10 cellular contexts compared by ENCODE assay signal in genomic region chr18:76589309-76589708, GRCh38.
A peak's percentile ranks its signal among the peaks of the same experiment; 100 is the strongest.
DNase-seq lines count a peak whose midpoint lies in the region; ATAC-seq and TF ChIP-seq lines count a peak whose summit lies in the region.
"Had no signal": no experiment of that assay in that cellular context is flagged by ENCODE, and none has a peak within 500 bp of the region (broad histone marks: within the 10 kb centered on the region; RNA-seq: fewer than 3 reads in every experiment).

No MANE protein-coding gene starts in this region.

- no peak overlapping the region for H3K27ac ChIP-seq in HUES6 (ENCODE audit: low read depth, low read length)
- H3K27ac ChIP-seq in hepatocyte: peak overlapping the region; percentile 32
- H3K27ac ChIP-seq: RWPE1 had no signal

- peaks cover 2% of the 10 kb centered on the region; the same call in 1 of the 2 replicates for H3K9me3 ChIP-seq in HUES6 (ENCODE audit: control insufficient read depth, insufficient read depth, low read depth, low read length)
- no peaks in the 10 kb centered on the region for H3K9me3 ChIP-seq in hepatocyte (ENCODE audit: low read depth)
- no peaks in the 10 kb centered on the region for H3K9me3 ChIP-seq in skeletal muscle satellite cell (replicated peaks; ENCODE audit: low read length)

- H3K27me3 ChIP-seq in HUES6 (ENCODE audit: control insufficient read depth, insufficient read depth, low read length) (no peaks in the 10 kb centered on the region), hepatocyte (no peaks in the 10 kb centered on the region), skeletal muscle satellite cell (ENCODE audit: control insufficient read depth, insufficient read depth, low read length) (peaks cover 36% of the 10 kb centered on the region)

- no peak for TF ChIP-seq CTCF in hepatocyte (IDR thresholded peaks at IDR 0.05; ENCODE audit: poor library complexity)

- no peaks in the 10 kb centered on the region for H3K79me2 ChIP-seq in hepatocyte

- no peaks in the 10 kb centered on the region for H3K9me2 ChIP-seq in hepatocyte (replicated peaks; ENCODE audit: insufficient read depth)

- 55% methylated on average over 1 of the region's 1 CpG for WGBS in hepatocyte (ENCODE audit: low lambda C conversion rate, missing lambda C conversion rate)

- no peaks in the 10 kb centered on the region for H3K36me3 ChIP-seq in HUES6 (ENCODE audit: control insufficient read depth, insufficient read depth, low read length)
- no peaks in the 10 kb centered on the region for H3K36me3 ChIP-seq in hepatocyte (replicated peaks; ENCODE audit: insufficient read depth, low read depth)
- no peaks in the 10 kb centered on the region for H3K36me3 ChIP-seq in skeletal muscle satellite cell (ENCODE audit: insufficient read depth, low read length)

- H2AFZ ChIP-seq in hepatocyte: peak overlapping the region; percentile 85

- H3K4me2 ChIP-seq in hepatocyte (peak overlapping the region; percentile 76), skeletal muscle satellite cell (ENCODE audit: low read length) (peak overlapping the region; percentile 73)

- H3K9ac ChIP-seq in HUES6 (ENCODE audit: low read length): no peak overlapping the region
- H3K9ac ChIP-seq in skeletal muscle satellite cell (ENCODE audit: low read depth, low read length): no peak overlapping the region

- DNase-seq in NOMO-1 (lab: John Stamatoyannopoulos, UW; ENCODE audit: unreplicated experiment in 2 of 2) (peak; percentile 51 to 77), hepatocyte (ENCODE audit: low spot score) (no peak), activated gamma-delta T cell (lab: John Stamatoyannopoulos, UW) (no peak)
- DNase-seq: DMS 273 treated with DMSO at 0.1 percent for 48 hours, NCI-H2171 had no signal

- H4K20me1 ChIP-seq in hepatocyte (ENCODE audit: insufficient read depth, poor library complexity, severe bottlenecking): no peaks in the 10 kb centered on the region

- H3K4me3 ChIP-seq in HUES6 (ENCODE audit: low read depth, low read length): peak overlapping the region; percentile 39; the same call in 1 of the 2 replicates
- no peak overlapping the region for H3K4me3 ChIP-seq in hepatocyte
- no peak overlapping the region for H3K4me3 ChIP-seq in skeletal muscle satellite cell (ENCODE audit: low read length)

- no peak for ATAC-seq in GM21723 (IDR thresholded peaks at IDR 0.05; ENCODE audit: unreplicated experiment)
- no peak for ATAC-seq in HG03135 (IDR thresholded peaks at IDR 0.05; ENCODE audit: unreplicated experiment)

- H3K4me1 ChIP-seq in HUES6 (ENCODE audit: control insufficient read depth, insufficient read depth, low read length) (peaks cover 30% of the 10 kb centered on the region), hepatocyte (ENCODE audit: insufficient read depth) (peaks cover 10% of the 10 kb centered on the region), skeletal muscle satellite cell (ENCODE audit: control insufficient read depth, insufficient read depth, low read length) (no peaks in the 10 kb centered on the region)

Comparison
In these comparisons a context has a peak if more than half of its experiments do, and no peak if none do; other contexts are left out.
1. DNase-seq: peak in NOMO-1 (2 of 2); none in hepatocyte (single experiment) and activated gamma-delta T cell (single experiment).